8 cellular contexts compared by ENCODE assay signal in the genomic region with DNA sequence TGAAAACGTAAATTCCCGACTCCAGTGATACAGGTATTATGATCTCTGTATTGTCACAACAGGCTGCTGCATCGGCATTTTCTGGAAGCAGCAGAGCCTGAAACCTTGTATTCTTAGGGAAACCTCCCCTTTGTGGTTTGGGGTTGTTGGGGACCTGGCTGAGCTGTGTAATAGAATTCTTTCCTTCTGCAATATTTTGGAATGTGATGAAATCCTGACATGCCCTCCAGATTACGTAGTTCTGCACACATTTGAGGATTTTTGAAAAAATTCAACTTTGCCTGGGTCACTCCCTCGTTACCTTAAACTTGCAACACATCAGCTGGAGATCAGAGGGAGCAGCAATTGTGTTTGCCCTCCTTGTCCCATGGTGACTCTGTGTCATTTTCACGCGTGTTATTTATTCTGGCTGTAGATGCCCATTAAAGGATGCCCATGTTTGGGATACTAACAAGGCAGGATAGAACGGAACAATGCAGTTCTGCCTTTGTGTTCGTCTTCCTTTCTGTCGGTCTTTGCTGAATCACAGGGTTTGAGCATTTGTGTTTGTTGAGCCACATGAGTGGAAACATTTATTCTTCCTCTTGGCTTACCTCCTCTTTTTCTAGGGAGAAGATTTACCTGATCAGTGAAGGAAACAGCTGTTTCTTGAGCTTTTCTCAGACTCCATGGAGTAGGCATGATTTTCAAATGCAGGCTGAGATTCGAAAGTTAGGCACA.
DNase-seq lines count a peak whose midpoint lies in the region; ATAC-seq and TF ChIP-seq lines count a peak whose summit lies in the region.
"Had no signal": no experiment of that assay in that cellular context is flagged by ENCODE, and none has a peak within 500 bp of the region (broad histone marks: within the 10 kb centered on the region; RNA-seq: fewer than 3 reads in every experiment).

No MANE protein-coding gene starts in this region.

- peaks cover 94% of the 10 kb centered on the region for H3K4me1 ChIP-seq in HUES48 (ENCODE audit: control insufficient read depth, insufficient read depth, low read length)
- peaks cover 6 to 32% (median 23%) of the 10 kb centered on the region in 4 donors for H3K4me1 ChIP-seq in liver (ENCODE audit: control insufficient read depth in 4 of 4, insufficient read depth in 4 of 4, low read length in 3 of 4)
- peaks cover 18% of the 10 kb centered on the region for H3K4me1 ChIP-seq in vagina

- H3K9me3 ChIP-seq in HUES48 (ENCODE audit: control insufficient read depth, insufficient read depth, low read length): no peaks in the 10 kb centered on the region
- no peaks in the 10 kb centered on the region for H3K9me3 ChIP-seq in liver (ENCODE audit: control insufficient read depth in 4 of 4, low read length in 3 of 4)
- H3K9me3 ChIP-seq in vagina: no peaks in the 10 kb centered on the region

- H3K27ac ChIP-seq in HUES48 (ENCODE audit: low read depth, low read length) (peak overlapping the region; percentile 16), liver (ENCODE audit: low read depth in 1 of 2, low read length in 2 of 2) (peak overlapping the region; percentile 43 to 73), vagina (peak overlapping the region; percentile 40)

- peak; percentile 53 to 56 for TF ChIP-seq RAD21 in liver (IDR thresholded peaks at IDR 0.05)

- H3K4me3 ChIP-seq in HUES48 (ENCODE audit: low read depth, low read length) (no peak overlapping the region), liver (ENCODE audit: low read depth in 1 of 3, low read length in 3 of 3) (no peak overlapping the region), vagina (no peak overlapping the region)

- H3K27me3 ChIP-seq in HUES48 (ENCODE audit: control insufficient read depth, insufficient read depth, low read length) (no peaks in the 10 kb centered on the region), liver (ENCODE audit: control insufficient read depth in 4 of 4, insufficient read depth in 4 of 4, low read length in 3 of 4) (no peaks in the 10 kb centered on the region), vagina (no peaks in the 10 kb centered on the region)

- WGBS in liver: 38% methylated on average over 11 of the region's 11 CpGs

- ATAC-seq in GM19023 (IDR thresholded peaks at IDR 0.05; ENCODE audit: unreplicated experiment) (no peak), HG03045 (IDR thresholded peaks at IDR 0.05; ENCODE audit: unreplicated experiment) (no peak)
- ATAC-seq: activated CD8-positive, alpha-beta T cell treated with anti-CD3 and anti-CD28 coated beads, Interleukin-2, amount 10 ng/mL, durations not matched to agents 7 days and 5 days had no signal

- intact Hi-C loops in vagina (cut with DNase I): no loop called here

- H3K9ac ChIP-seq in HUES48 (ENCODE audit: low read depth, low read length) (no peak overlapping the region), liver (ENCODE audit: low read depth in 1 of 2, low read length in 2 of 2) (peak overlapping the region in 1 of 2 donors; percentile 0)

- TF ChIP-seq POLR2A in vagina (IDR thresholded peaks at IDR 0.05): no peak

- DNase-seq in dermis blood vessel endothelial cell (peak; percentile 51), vagina (ENCODE audit: extremely low spot score in 2 of 2) (no peak)
- DNase-seq in stimulated activated CD4-positive, alpha-beta T cell treated with anti-CD3 and anti-CD28 coated beads, Interleukin-2, amount 100 ng/mL, for 24 hours: no peak
- DNase-seq: activated CD8-positive, alpha-beta T cell treated with anti-CD3 and anti-CD28 coated beads, Interleukin-2, amount 10 ng/mL, durations not matched to agents 7 days and 5 days had no signal

- H3K36me3 ChIP-seq in HUES48 (ENCODE audit: control insufficient read depth, insufficient read depth, low read length) (no peaks in the 10 kb centered on the region), liver (ENCODE audit: control insufficient read depth in 4 of 4, insufficient read depth in 3 of 4, low read depth in 1 of 4, low read length in 3 of 4) (no peaks in the 10 kb centered on the region), vagina (no peaks in the 10 kb centered on the region)

- no peak for TF ChIP-seq CTCF in liver (IDR thresholded peaks at IDR 0.05; ENCODE audit: low read depth, low read length, missing input control)
- TF ChIP-seq CTCF in vagina (IDR thresholded peaks at IDR 0.05): no peak

TF ChIP-seq in liver, 16 proteins besides CTCF, POLR2A, EP300 and RAD21:
- TF ChIP-seq JUND (IDR thresholded peaks at IDR 0.05) (peak; percentile 82 to 89), NR2F2 (IDR thresholded peaks at IDR 0.05) (no peak), TAF1 (conservative IDR thresholded peaks at IDR 0.05) (no peak), SP1 (IDR thresholded peaks at IDR 0.05) (peak; percentile 74), GABPA (IDR thresholded peaks at IDR 0.05 in 1 of 2, conservative IDR thresholded peaks at IDR 0.05 in 1 of 2) (no peak), HNF4A (conservative IDR thresholded peaks at IDR 0.05) (peak; percentile 87 to 90), HNF4G (IDR thresholded peaks at IDR 0.05) (no peak), YY1 (IDR thresholded peaks at IDR 0.05) (peak; percentile 72), EGR1 (IDR thresholded peaks at IDR 0.05; ENCODE audit: low read depth in 2 of 2) (peak in 1 of 2 donors; percentile 59), ZBTB33 (IDR thresholded peaks at IDR 0.05) (peak; percentile 69), RXRA (IDR thresholded peaks at IDR 0.05) (peak; percentile 90 to 93), FOXA1 (IDR thresholded peaks at IDR 0.05) (peak; percentile 55), FOXA2 (IDR thresholded peaks at IDR 0.05) (no peak)
- TF ChIP-seq, protein P1, sequence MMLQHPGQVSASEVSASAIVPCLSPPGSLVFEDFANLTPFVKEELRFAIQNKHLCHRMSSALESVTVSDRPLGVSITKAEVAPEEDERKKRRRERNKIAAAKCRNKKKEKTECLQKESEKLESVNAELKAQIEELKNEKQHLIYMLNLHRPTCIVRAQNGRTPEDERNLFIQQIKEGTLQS (IDR thresholded peaks at IDR 0.05): peak; percentile 62
- TF ChIP-seq, protein P2, sequence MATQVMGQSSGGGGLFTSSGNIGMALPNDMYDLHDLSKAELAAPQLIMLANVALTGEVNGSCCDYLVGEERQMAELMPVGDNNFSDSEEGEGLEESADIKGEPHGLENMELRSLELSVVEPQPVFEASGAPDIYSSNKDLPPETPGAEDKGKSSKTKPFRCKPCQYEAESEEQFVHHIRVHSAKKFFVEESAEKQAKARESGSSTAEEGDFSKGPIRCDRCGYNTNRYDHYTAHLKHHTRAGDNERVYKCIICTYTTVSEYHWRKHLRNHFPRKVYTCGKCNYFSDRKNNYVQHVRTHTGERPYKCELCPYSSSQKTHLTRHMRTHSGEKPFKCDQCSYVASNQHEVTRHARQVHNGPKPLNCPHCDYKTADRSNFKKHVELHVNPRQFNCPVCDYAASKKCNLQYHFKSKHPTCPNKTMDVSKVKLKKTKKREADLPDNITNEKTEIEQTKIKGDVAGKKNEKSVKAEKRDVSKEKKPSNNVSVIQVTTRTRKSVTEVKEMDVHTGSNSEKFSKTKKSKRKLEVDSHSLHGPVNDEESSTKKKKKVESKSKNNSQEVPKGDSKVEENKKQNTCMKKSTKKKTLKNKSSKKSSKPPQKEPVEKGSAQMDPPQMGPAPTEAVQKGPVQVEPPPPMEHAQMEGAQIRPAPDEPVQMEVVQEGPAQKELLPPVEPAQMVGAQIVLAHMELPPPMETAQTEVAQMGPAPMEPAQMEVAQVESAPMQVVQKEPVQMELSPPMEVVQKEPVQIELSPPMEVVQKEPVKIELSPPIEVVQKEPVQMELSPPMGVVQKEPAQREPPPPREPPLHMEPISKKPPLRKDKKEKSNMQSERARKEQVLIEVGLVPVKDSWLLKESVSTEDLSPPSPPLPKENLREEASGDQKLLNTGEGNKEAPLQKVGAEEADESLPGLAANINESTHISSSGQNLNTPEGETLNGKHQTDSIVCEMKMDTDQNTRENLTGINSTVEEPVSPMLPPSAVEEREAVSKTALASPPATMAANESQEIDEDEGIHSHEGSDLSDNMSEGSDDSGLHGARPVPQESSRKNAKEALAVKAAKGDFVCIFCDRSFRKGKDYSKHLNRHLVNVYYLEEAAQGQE (IDR thresholded peaks at IDR 0.05): peak; percentile 71
- TF ChIP-seq, protein P3, sequence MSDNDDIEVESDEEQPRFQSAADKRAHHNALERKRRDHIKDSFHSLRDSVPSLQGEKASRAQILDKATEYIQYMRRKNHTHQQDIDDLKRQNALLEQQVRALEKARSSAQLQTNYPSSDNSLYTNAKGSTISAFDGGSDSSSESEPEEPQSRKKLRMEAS (IDR thresholded peaks at IDR 0.05): peak; percentile 72
